19 cellular contexts compared by ENCODE assay signal in genomic region chr11:109877043-109877442, GRCh38.
DNase-seq lines count a peak whose midpoint lies in the region; ATAC-seq, FAIRE-seq and TF ChIP-seq lines count a peak whose summit lies in the region.
"Had no signal": no experiment of that assay in that cellular context is flagged by ENCODE, and none has a peak within 500 bp of the region (broad histone marks: within the 10 kb centered on the region; RNA-seq: fewer than 3 reads in every experiment).

No MANE protein-coding gene starts in this region.

- H2BK15ac ChIP-seq in H1 (ENCODE audit: low read length) (no peak overlapping the region), H9 (ENCODE audit: low read depth, low read length) (no peak overlapping the region)

- H3K79me1 ChIP-seq in H1 (ENCODE audit: low read depth, low read length) = no peaks in the 10 kb centered on the region
- H3K79me1 ChIP-seq in H9 (ENCODE audit: insufficient read depth, low read depth, low read length, poor library complexity, severe bottlenecking) = no peaks in the 10 kb centered on the region

- POLR2A ChIA-PET in H1 (lab: Charles Lee; ENCODE audit: partially characterized antibody) = no interaction called here

- CTCF ChIA-PET in H1 (lab: Charles Lee; ENCODE audit: partially characterized antibody) = interaction anchor here (0.6 kb wide), 1 partner anchor 292 kb away, joined by 3 read pairs; no protein-coding TSS in a partner anchor

- TF ChIP-seq EP300 in H1 (IDR thresholded peaks at IDR 0.05; ENCODE audit: borderline replicate concordance in 1 of 2, low read depth in 2 of 2, low read length in 2 of 2) = no peak

- H3K14ac ChIP-seq in H1 (ENCODE audit: insufficient read length) = no peak overlapping the region
- no peak overlapping the region for H3K14ac ChIP-seq in H9 (ENCODE audit: insufficient read depth, low read length)

- H2AFZ ChIP-seq in H1 (ENCODE audit: low read length) (no peak overlapping the region), H9 (ENCODE audit: low read length) (no peak overlapping the region)

- no peak overlapping the region for H2BK120ac ChIP-seq in H1 (replicated peaks; ENCODE audit: low read depth, low read length)
- no peak overlapping the region for H2BK120ac ChIP-seq in H9 (ENCODE audit: low read depth, low read length, poor library complexity, severe bottlenecking)

- no peak overlapping the region for H3K9ac ChIP-seq in H1 (replicated peaks in 1 of 4; ENCODE audit: extremely low read depth in 1 of 4, low read depth in 3 of 4, low read length in 3 of 4)
- no peak overlapping the region for H3K9ac ChIP-seq in H9 (ENCODE audit: extremely low read depth, insufficient read length, low read length)

- H4K8ac ChIP-seq in H1 (ENCODE audit: extremely low read depth, insufficient read depth, low read length) (no peak overlapping the region), H9 (replicated peaks; ENCODE audit: insufficient read length, low read depth, low read length) (no peak overlapping the region)

- no peak for DNase-seq in H1 (ENCODE audit: low read depth in 1 of 2, low spot score in 2 of 2)
- peak; percentile 68 for DNase-seq in left lobe of liver (ENCODE audit: low spot score)
- no peak for DNase-seq in mesothelial cell of epicardium (ENCODE audit: low spot score in 2 of 2, unreplicated experiment in 2 of 2)
- DNase-seq in H9 = no peak
- no peak for DNase-seq in NCI-H69 (lab: John Stamatoyannopoulos, UW)
- DNase-seq in NOMO-1 treated with DMSO at 0.1 percent for 48 hours (lab: John Stamatoyannopoulos, UW; ENCODE audit: unreplicated experiment) = no peak
- DNase-seq: ACHN; BE2C; C1 segment of cervical spinal cord; CD4-positive, CD25-positive, alpha-beta regulatory T cell; CD8-positive, alpha-beta memory T cell; COR-L47; DMS 273 treated with DMSO at 0.1 percent for 48 hours; DMS53; DND-41; EL; HCEC 1CT had no signal

- H3K27ac Mint-ChIP-seq in mesothelial cell of epicardium = peak overlapping the region; percentile 15
- H3K27ac Mint-ChIP-seq in H9 = no peak overlapping the region
- H3K27ac Mint-ChIP-seq: CD4-positive, CD25-positive, alpha-beta regulatory T cell; CD8-positive, alpha-beta memory T cell had no signal

- H2BK5ac ChIP-seq in H1 (ENCODE audit: low read depth, low read length) = no peak overlapping the region
- no peak overlapping the region for H2BK5ac ChIP-seq in H9 (ENCODE audit: insufficient read length, low read length)

- H3K18ac ChIP-seq in H1 (ENCODE audit: extremely low read depth, low read length) = no peak overlapping the region
- no peak overlapping the region for H3K18ac ChIP-seq in H9 (ENCODE audit: insufficient read length, low read depth, low read length)

- WGBS in H1 (ENCODE audit: extremely low coverage in 1 of 2, insufficient coverage in 1 of 2, insufficient read length in 1 of 2, insufficient replicate concordance in 2 of 2, low coverage in 1 of 2, low lambda C conversion rate in 2 of 2, missing lambda C conversion rate in 1 of 2), 2 experiments = 80% methylated on average over 4 of the region's 4 CpGs; no CpG with 5 or more reads in 1 of the 2 experiments
- no CpG with 5 or more reads among the region's 4 CpGs for WGBS in H9 (ENCODE audit: extremely low coverage, insufficient read length, low lambda C conversion rate)

- H3K27me3 ChIP-seq in H1 (replicated peaks in 1 of 4; ENCODE audit: control insufficient read depth in 3 of 4, extremely low read depth in 1 of 4, insufficient read depth in 3 of 4, low read length in 3 of 4) (no peaks in the 10 kb centered on the region), H9 (ENCODE audit: insufficient read depth, low read length) (no peaks in the 10 kb centered on the region)
- H3K27me3 ChIP-seq: BE2C had no signal

- ATAC-seq in left lobe of liver = peak; percentile 99
- ATAC-seq: GM12878 had no signal

- H3K79me2 ChIP-seq in H1 (ENCODE audit: control insufficient read depth in 1 of 2, insufficient read depth in 2 of 2, low read length in 2 of 2) = no peaks in the 10 kb centered on the region
- no peaks in the 10 kb centered on the region for H3K79me2 ChIP-seq in H9 (ENCODE audit: insufficient read depth, low read length)

- H4K20me1 ChIP-seq in H1 (replicated peaks in 1 of 2; ENCODE audit: control insufficient read depth in 1 of 2, insufficient read depth in 2 of 2, low read length in 2 of 2) (no peaks in the 10 kb centered on the region), H9 (ENCODE audit: control insufficient read depth, insufficient read depth, insufficient read length) (no peaks in the 10 kb centered on the region)

- H3K4me3 ChIP-seq in H1 (ENCODE audit: extremely low read depth in 1 of 4, insufficient read depth in 2 of 4, low read depth in 3 of 4, low read length in 4 of 4) = no peak overlapping the region
- H3K4me3 ChIP-seq: GM12878 had no signal

- TF ChIP-seq CTCF in H1 (IDR thresholded peaks at IDR 0.05; ENCODE audit: control extremely low read depth in 1 of 3, insufficient read depth in 1 of 3, low read depth in 1 of 3, low read length in 3 of 3) = no peak
- no peak for TF ChIP-seq CTCF in mesothelial cell of epicardium (IDR thresholded peaks at IDR 0.05; ENCODE audit: unreplicated experiment)
- TF ChIP-seq CTCF in H9 (conservative IDR thresholded peaks at IDR 0.05) = no peak

- no peak for FAIRE-seq in H1 (lab: Jason Lieb, UNC)
- FAIRE-seq: A204.1, GM12878 had no signal

- H3K4me2 ChIP-seq in H1 (ENCODE audit: insufficient read depth in 1 of 2, low read depth in 2 of 2, low read length in 2 of 2) = no peak overlapping the region
- H3K4me2 ChIP-seq in H9 (ENCODE audit: insufficient read depth, insufficient read length, low read length) = no peak overlapping the region

- H3K27ac ChIP-seq in H1 (ENCODE audit: low read depth, low read length) (no peak overlapping the region), H9 (ENCODE audit: insufficient read length, low read depth, low read length) (no peak overlapping the region)

- TF ChIP-seq RAD21 in H1 (IDR thresholded peaks at IDR 0.05 in 1 of 2, conservative IDR thresholded peaks at IDR 0.05 in 1 of 2; ENCODE audit: low read depth in 2 of 2, low read length in 2 of 2) = no peak

- peaks cover 5% of the 10 kb centered on the region for H3K36me3 Mint-ChIP-seq in mesothelial cell of epicardium
- no peaks in the 10 kb centered on the region for H3K36me3 Mint-ChIP-seq in H9 (ENCODE audit: insufficient read depth in 1 of 3, low read depth in 3 of 3)
- H3K36me3 Mint-ChIP-seq: CD4-positive, CD25-positive, alpha-beta regulatory T cell; CD8-positive, alpha-beta memory T cell had no signal

- peaks cover 9% of the 10 kb centered on the region for H3K4me1 Mint-ChIP-seq in mesothelial cell of epicardium
- no peaks in the 10 kb centered on the region for H3K4me1 Mint-ChIP-seq in H9
- H3K4me1 Mint-ChIP-seq: CD4-positive, CD25-positive, alpha-beta regulatory T cell; CD8-positive, alpha-beta memory T cell had no signal

- H3K23ac ChIP-seq in H1 (ENCODE audit: insufficient read length) = no peak overlapping the region
- no peak overlapping the region for H3K23ac ChIP-seq in H9 (ENCODE audit: insufficient read length, low read depth, low read length)

- H3K23me2 ChIP-seq in H1 (ENCODE audit: low read depth, low read length) (no peaks in the 10 kb centered on the region), H9 (ENCODE audit: insufficient read length, low read depth, low read length, poor library complexity, severe bottlenecking) (no peaks in the 10 kb centered on the region)

- H4K5ac ChIP-seq in H1 (ENCODE audit: insufficient read length, low read depth, low read length) (no peak overlapping the region), H9 (ENCODE audit: insufficient read length, low read depth, low read length) (no peak overlapping the region)

- peak overlapping the region; percentile 11 for H3K4ac ChIP-seq in H1 (replicated peaks; ENCODE audit: insufficient read length, low read depth, low read length)
- H3K4ac ChIP-seq in H9 (ENCODE audit: low read depth, low read length) = no peak overlapping the region

- H2AK5ac ChIP-seq in H1 (ENCODE audit: low read depth, low read length) (no peak overlapping the region), H9 (ENCODE audit: insufficient read length, low read length) (no peak overlapping the region)

- H3K4me3 Mint-ChIP-seq in mesothelial cell of epicardium = no peak overlapping the region
- H3K4me3 Mint-ChIP-seq in H9 = no peak overlapping the region
- H3K4me3 Mint-ChIP-seq: CD4-positive, CD25-positive, alpha-beta regulatory T cell; CD8-positive, alpha-beta memory T cell had no signal

- peaks cover 17% of the 10 kb centered on the region for H3K9me3 Mint-ChIP-seq in mesothelial cell of epicardium
- peaks cover 0 to 4% of the 10 kb centered on the region in 2 experiments; a peak in 2 of 5 replicates for H3K9me3 Mint-ChIP-seq in H9

- no peaks in the 10 kb centered on the region for H3K36me3 ChIP-seq in H1 (ENCODE audit: control insufficient read depth in 2 of 4, insufficient read depth in 4 of 4, low read length in 3 of 4)
- H3K36me3 ChIP-seq: BE2C had no signal

- H3K4me1 ChIP-seq in H1 (replicated peaks in 1 of 4; ENCODE audit: control insufficient read depth in 3 of 4, insufficient read depth in 4 of 4, low read length in 3 of 4) = no peaks in the 10 kb centered on the region
- H3K4me1 ChIP-seq in H9 (ENCODE audit: insufficient read depth, low read length) = no peaks in the 10 kb centered on the region
- H3K4me1 ChIP-seq: BE2C had no signal

- H4K91ac ChIP-seq in H1 (replicated peaks; ENCODE audit: insufficient read length, low read length) (no peak overlapping the region), H9 (ENCODE audit: insufficient read length, low read depth, low read length) (no peak overlapping the region)

- H3K9me3 ChIP-seq in H1 (ENCODE audit: insufficient read depth in 2 of 2, low read depth in 1 of 2, low read length in 1 of 2) (no peaks in the 10 kb centered on the region), H9 (ENCODE audit: control insufficient read depth, low read depth, low read length) (no peaks in the 10 kb centered on the region)
- H3K9me3 ChIP-seq: BE2C had no signal

- H3T11ph ChIP-seq in H9 (ENCODE audit: low read length) = no peak overlapping the region

- no peak for TF ChIP-seq POLR2A in H1 (IDR thresholded peaks at IDR 0.05; ENCODE audit: control extremely low read depth in 1 of 2, low read depth in 2 of 2, low read length in 2 of 2)

- no peak overlapping the region for H2BK12ac ChIP-seq in H1 (ENCODE audit: low read depth, low read length)
- no peak overlapping the region for H2BK12ac ChIP-seq in H9 (ENCODE audit: insufficient read length, low read depth, low read length)

- no peak overlapping the region for H2BK20ac ChIP-seq in H1 (ENCODE audit: low read length)
- H2BK20ac ChIP-seq in H9 (ENCODE audit: low read depth, low read length, poor library complexity, severe bottlenecking) = no peak overlapping the region

- H3K56ac ChIP-seq in H1 (replicated peaks; ENCODE audit: insufficient read length, low read depth, low read length) (no peak overlapping the region), H9 (ENCODE audit: insufficient read length, low read depth, low read length) (no peak overlapping the region)

- H3K27me3 Mint-ChIP-seq in mesothelial cell of epicardium (ENCODE audit: low read depth) = no peaks in the 10 kb centered on the region
- no peaks in the 10 kb centered on the region for H3K27me3 Mint-ChIP-seq in H9 (ENCODE audit: low read depth)
- H3K27me3 Mint-ChIP-seq: CD8-positive, alpha-beta memory T cell had no signal

TF ChIP-seq in H1, 55 proteins besides CTCF, POLR2A, EP300 and RAD21 (continues in another document):
- TF ChIP-seq JUND (IDR thresholded peaks at IDR 0.05; ENCODE audit: low read length) (no peak), KDM1A (IDR thresholded peaks at IDR 0.05; ENCODE audit: borderline replicate concordance, low read length) (no peak), KDM4A (IDR thresholded peaks at IDR 0.05; ENCODE audit: low read depth, low read length, severe bottlenecking) (no peak)
